8 cellular contexts compared by ENCODE assay signal in genomic region chr6:31621320-31621939, GRCh38. TPM values are rescaled to one million over a fixed set of nuclear protein-coding genes. Genes with fewer than 3 reads are reported as not detected.
DNase-seq lines count a peak whose midpoint lies in the region; ATAC-seq and TF ChIP-seq lines count a peak whose summit lies in the region.

No MANE protein-coding gene starts in this region.

- in situ Hi-C loops in GM13977 (cut with MboI; ENCODE audit: low pct_unique_long_range_greater_than_20kb, low sequenced_read_pairs, unreplicated experiment) = no loop called here

- peaks cover 35 to 50% (median 49%) of the 10 kb centered on the region in 11 experiments for H3K36me3 ChIP-seq in BLaER1 treated with 17β-estradiol and CSF1 and Interleukin-3, amounts not matched to agents 10 nM and 100 nM
- H3K36me3 ChIP-seq in MM.1S (replicated peaks; ENCODE audit: insufficient read depth, low read length) (peaks cover 8% of the 10 kb centered on the region; the same call in 1 of the 2 replicates), ectodermal cell (ENCODE audit: control insufficient read depth, insufficient read depth, low read length) (peaks cover 39% of the 10 kb centered on the region)

- H3K79me2 ChIP-seq in MM.1S (ENCODE audit: low read length) = peaks cover 59% of the 10 kb centered on the region

- H3K4me1 Mint-ChIP-seq in nephron = peaks cover 20% of the 10 kb centered on the region

- TF ChIP-seq CTCF in MM.1S (IDR thresholded peaks at IDR 0.05; ENCODE audit: low read length) = no peak
- no peak for TF ChIP-seq CTCF in nephron (IDR thresholded peaks at IDR 0.05; ENCODE audit: unreplicated experiment in 3 of 3)
- no peak for TF ChIP-seq CTCF in GM13977 (IDR thresholded peaks at IDR 0.05; ENCODE audit: extremely low read depth, insufficient read depth, missing control alignments)

- no peaks in the 10 kb centered on the region for H3K9me3 Mint-ChIP-seq in nephron

- H3K9ac ChIP-seq in BLaER1 treated with 17β-estradiol and CSF1 and Interleukin-3, amounts not matched to agents 10 nM and 100 nM = peak overlapping the region; percentile 94 to 99 (median 99)
- H3K9ac ChIP-seq in MM.1S (ENCODE audit: low read length) = peak overlapping the region; percentile 97

- peak overlapping the region; percentile 51; the same call in 1 of the 2 replicates for H2AFZ ChIP-seq in MM.1S (ENCODE audit: low read length)

- H3K4me1 ChIP-seq in BLaER1 treated with 17β-estradiol and CSF1 and Interleukin-3, amounts not matched to agents 10 nM and 100 nM = peaks cover 20 to 57% (median 28%) of the 10 kb centered on the region in 10 experiments
- H3K4me1 ChIP-seq in MM.1S (ENCODE audit: low read length) (peaks cover 8% of the 10 kb centered on the region; the same call in 1 of the 2 replicates), ectodermal cell (ENCODE audit: control insufficient read depth, insufficient read depth, low read length) (peaks cover 10% of the 10 kb centered on the region)

- H3K27ac ChIP-seq in BLaER1 treated with 17β-estradiol and CSF1 and Interleukin-3, amounts not matched to agents 10 nM and 100 nM = peak overlapping the region; percentile 88 to 99 (median 98)
- H3K27ac ChIP-seq in MM.1S (ENCODE audit: low read length) = peak overlapping the region; percentile 59; the same call in 1 of the 2 replicates
- H3K27ac ChIP-seq in ectodermal cell (ENCODE audit: insufficient read depth, low read depth, low read length, poor library complexity, severe bottlenecking) = peak overlapping the region; percentile 100

- no peaks in the 10 kb centered on the region for H3K27me3 Mint-ChIP-seq in nephron (ENCODE audit: low read depth)

- no peak for ATAC-seq in GM21529 (IDR thresholded peaks at IDR 0.05; ENCODE audit: unreplicated experiment)

- peak overlapping the region; percentile 93 to 100 (median 96) for H3K4me2 ChIP-seq in BLaER1 treated with 17β-estradiol and CSF1 and Interleukin-3, amounts not matched to agents 10 nM and 100 nM
- peak overlapping the region; percentile 71 for H3K4me2 ChIP-seq in MM.1S (ENCODE audit: low read depth, low read length)

- no peaks in the 10 kb centered on the region for H3K27me3 ChIP-seq in BLaER1 treated with 17β-estradiol and CSF1 and Interleukin-3, amounts not matched to agents 10 nM and 100 nM
- H3K27me3 ChIP-seq in MM.1S (replicated peaks; ENCODE audit: insufficient read depth, low read length) (no peaks in the 10 kb centered on the region), ectodermal cell (ENCODE audit: control insufficient read depth, insufficient read depth, low read length, poor library complexity, severe bottlenecking) (no peaks in the 10 kb centered on the region)

- H3F3A ChIP-seq in MM.1S (ENCODE audit: insufficient read depth, low read length) = peaks cover 7% of the 10 kb centered on the region; the same call in 1 of the 2 replicates

- H3K9me3 ChIP-seq in BLaER1 treated with 17β-estradiol and CSF1 and Interleukin-3, amounts not matched to agents 10 nM and 100 nM (replicated peaks in 1 of 11) = no peaks in the 10 kb centered on the region
- H3K9me3 ChIP-seq in MM.1S (replicated peaks; ENCODE audit: insufficient read depth, low read length) (no peaks in the 10 kb centered on the region), ectodermal cell (ENCODE audit: control insufficient read depth, low read length) (no peaks in the 10 kb centered on the region)

- peak overlapping the region; percentile 96 to 99 (median 99) for H3K27ac Mint-ChIP-seq in nephron

- peak overlapping the region; percentile 89 to 99 (median 96) for H3K4me3 ChIP-seq in BLaER1 treated with 17β-estradiol and CSF1 and Interleukin-3, amounts not matched to agents 10 nM and 100 nM
- peak overlapping the region; percentile 95 for H3K4me3 ChIP-seq in MM.1S (ENCODE audit: low read length)
- peak overlapping the region; percentile 79 for H3K4me3 ChIP-seq in ectodermal cell (ENCODE audit: insufficient read depth, low read depth, low read length)

- H3K36me3 Mint-ChIP-seq in nephron (ENCODE audit: low read depth) = peaks cover 39% of the 10 kb centered on the region

- 6 to 7% methylated on average over 15 of the region's 15 CpGs for WGBS in ectodermal cell, 2 experiments

- no peak for DNase-seq in MM.1S
- DNase-seq in iPS-NIHi11 (ENCODE audit: low spot score) = no peak
- DNase-seq in GM13977 (ENCODE audit: low spot score) = no peak
- no peak for DNase-seq in HPDE6-E6E7 (ENCODE audit: extremely low spot score)

- H3K9me2 ChIP-seq in MM.1S (replicated peaks; ENCODE audit: insufficient read depth, low read length) = no peaks in the 10 kb centered on the region

- peak overlapping the region; percentile 90 to 96 (median 96) for H3K4me3 Mint-ChIP-seq in nephron

- H4K20me1 ChIP-seq in BLaER1 treated with 17β-estradiol and CSF1 and Interleukin-3, amounts not matched to agents 10 nM and 100 nM = peaks cover 32 to 57% (median 50%) of the 10 kb centered on the region in 11 experiments; a peak in 20 of 22 replicates
- no peaks in the 10 kb centered on the region for H4K20me1 ChIP-seq in MM.1S (ENCODE audit: insufficient read depth, low read length)

RNA-seq across cellular contexts. Expression of gene PRRC2A, which starts 0.9 kb away (rescaled TPM):
- polyA plus RNA-seq in ectodermal cell (2013, experiment 1 of 4) = 293 TPM
- polyA plus RNA-seq in ectodermal cell (2013, experiment 2 of 4) = 311 TPM
- 280 TPM for polyA plus RNA-seq in ectodermal cell (2013, experiment 3 of 4)
- 311 TPM for polyA plus RNA-seq in ectodermal cell (2013, experiment 4 of 4)

RNA-seq across cellular contexts. Expression of gene AIF1, which starts 6.4 kb away (rescaled TPM):
- polyA plus RNA-seq in ectodermal cell (2013, experiment 1 of 4) = not detected
- 1.9 TPM for polyA plus RNA-seq in ectodermal cell (2013, experiment 2 of 4)
- 1.5 TPM for polyA plus RNA-seq in ectodermal cell (2013, experiment 3 of 4)
- 1.6 TPM for polyA plus RNA-seq in ectodermal cell (2013, experiment 4 of 4)

RNA-seq across cellular contexts. Expression of gene NCR3, which starts 28.6 kb away (rescaled TPM):
- polyA plus RNA-seq in ectodermal cell (2013, experiment 1 of 4) = not detected
- not detected for polyA plus RNA-seq in ectodermal cell (2013, experiment 2 of 4)
- polyA plus RNA-seq in ectodermal cell (2013, experiment 3 of 4) = not detected
- polyA plus RNA-seq in ectodermal cell (2013, experiment 4 of 4) = not detected

RNA-seq across cellular contexts. Expression of gene BAG6, which starts 31.0 kb away (rescaled TPM):
- polyA plus RNA-seq in ectodermal cell (2013, experiment 1 of 4) = 444 TPM
- polyA plus RNA-seq in ectodermal cell (2013, experiment 2 of 4) = 456 TPM
- 289 TPM for polyA plus RNA-seq in ectodermal cell (2013, experiment 3 of 4)
- polyA plus RNA-seq in ectodermal cell (2013, experiment 4 of 4) = 326 TPM

RNA-seq across cellular contexts. Expression of gene APOM, which starts 34.3 kb away (rescaled TPM):
- polyA plus RNA-seq in ectodermal cell (2013, experiment 1 of 4) = 4.8 TPM
- polyA plus RNA-seq in ectodermal cell (2013, experiment 2 of 4) = 4.1 TPM
- polyA plus RNA-seq in ectodermal cell (2013, experiment 3 of 4) = 4.4 TPM
- polyA plus RNA-seq in ectodermal cell (2013, experiment 4 of 4) = 4.1 TPM
